Comparison of ENCODE assay signal across 15 cellular contexts in genomic region chr10:42977032-42977416, GRCh38.
"Had no signal": no experiment of that assay in that cellular context is flagged by ENCODE, and none has a peak within 500 bp of the region (broad histone marks: within the 10 kb centered on the region; RNA-seq: fewer than 3 reads in every experiment).

No MANE protein-coding gene starts in this region.

- H3K36me3 Mint-ChIP-seq: activated naive CD4-positive, alpha-beta T cell treated with anti-CD3 and anti-CD28 coated beads, Interleukin-2, amount 50 U/mL, for 72 hours; memory B cell; T-cell; type B pancreatic cell had no signal

- H3K27me3 ChIP-seq: breast epithelium, pancreas had no signal

- H3K9me3 Mint-ChIP-seq: activated naive CD4-positive, alpha-beta T cell treated with anti-CD3 and anti-CD28 coated beads, Interleukin-2, amount 50 U/mL, for 72 hours; memory B cell; T-cell; type B pancreatic cell had no signal

- H3K4me3 ChIP-seq: breast epithelium, pancreas, SK-N-MC had no signal

- H3K4me1 ChIP-seq: breast epithelium, pancreas had no signal

- H3K4me1 Mint-ChIP-seq: memory B cell, T-cell had no signal

- H3K4me3 Mint-ChIP-seq: memory B cell, T-cell, type B pancreatic cell had no signal

- H3K27ac ChIP-seq: breast epithelium, pancreas, SK-N-MC had no signal

- H3K36me3 ChIP-seq: breast epithelium, pancreas had no signal

- H3K9me3 ChIP-seq: breast epithelium, pancreas had no signal

- H3K27me3 Mint-ChIP-seq: type B pancreatic cell had no signal

- ATAC-seq: activated naive CD4-positive, alpha-beta T cell treated with anti-CD3 and anti-CD28 coated beads, Interleukin-2, amount 50 U/mL, for 72 hours; esophagus mucosa; left lobe of liver; pancreas; Right ventricle myocardium inferior; T-cell had no signal

- H3K27ac Mint-ChIP-seq: activated naive CD4-positive, alpha-beta T cell treated with anti-CD3 and anti-CD28 coated beads, Interleukin-2, amount 50 U/mL, for 72 hours; memory B cell; T-cell; type B pancreatic cell had no signal

- DNase-seq: activated effector memory CD4-positive, alpha-beta T cell treated with anti-CD3 and anti-CD28 coated beads, Interleukin-2, amount 50 U/mL, for 16 hours; activated T-cell treated with anti-CD3 and anti-CD28 coated beads for 4 hours; stimulated activated CD4-positive, alpha-beta T cell treated with anti-CD3 and anti-CD28 coated beads, Interleukin-4, amount 100 ng/mL, for 4 hours; substantia nigra; T1000 had no signal
